ENCODE assay signal across 12 cellular contexts in genomic region chr2:88764850-88765153, GRCh38.
A peak's percentile ranks its signal among the peaks of the same experiment; 100 is the strongest.
DNase-seq lines count a peak whose midpoint lies in the region; ATAC-seq and TF ChIP-seq lines count a peak whose summit lies in the region.
"Had no signal": no experiment of that assay in that cellular context is flagged by ENCODE, and none has a peak within 500 bp of the region (broad histone marks: within the 10 kb centered on the region; RNA-seq: fewer than 3 reads in every experiment).

No MANE protein-coding gene starts in this region.

- no peaks in the 10 kb centered on the region for H3K36me3 Mint-ChIP-seq in neural progenitor cell

- H3F3A ChIP-seq in DOHH2 (ENCODE audit: control insufficient read depth, insufficient read depth) (no peaks in the 10 kb centered on the region), neural progenitor cell (ENCODE audit: low read depth) (no peaks in the 10 kb centered on the region)

- H3K36me3 ChIP-seq in DOHH2 (ENCODE audit: control insufficient read depth, low read length) (no peaks in the 10 kb centered on the region), ectodermal cell (ENCODE audit: control insufficient read depth, insufficient read depth, low read length) (no peaks in the 10 kb centered on the region), neural progenitor cell (no peaks in the 10 kb centered on the region)

- H3K9me3 ChIP-seq in DOHH2 (ENCODE audit: control insufficient read depth, insufficient read depth, low read length): peaks cover 8% of the 10 kb centered on the region; the same call in 1 of the 2 replicates
- H3K9me3 ChIP-seq in ectodermal cell (ENCODE audit: control insufficient read depth, low read length): no peaks in the 10 kb centered on the region
- no peaks in the 10 kb centered on the region for H3K9me3 ChIP-seq in neural progenitor cell (ENCODE audit: low read depth)

- H4K20me1 ChIP-seq in DOHH2 (ENCODE audit: control insufficient read depth, insufficient read depth, low read depth, low read length) (no peaks in the 10 kb centered on the region), neural progenitor cell (ENCODE audit: low read depth) (no peaks in the 10 kb centered on the region)

- H3K27me3 ChIP-seq in DOHH2 (ENCODE audit: control insufficient read depth, low read length): peaks cover 13% of the 10 kb centered on the region
- peaks cover 33% of the 10 kb centered on the region for H3K27me3 ChIP-seq in ectodermal cell (ENCODE audit: control insufficient read depth, insufficient read depth, low read length, poor library complexity, severe bottlenecking)
- H3K27me3 ChIP-seq in neural progenitor cell: peaks cover 46% of the 10 kb centered on the region

- H2AFZ ChIP-seq in neural progenitor cell (replicated peaks): peak overlapping the region; percentile 99

- peaks cover 17% of the 10 kb centered on the region for H3K27me3 Mint-ChIP-seq in neural progenitor cell (ENCODE audit: insufficient read depth, low read depth)

- H3K4me2 ChIP-seq in DOHH2 (ENCODE audit: low read length) (peak overlapping the region; percentile 84; the same call in 1 of the 2 replicates), neural progenitor cell (peak overlapping the region; percentile 94)
- H3K4me2 ChIP-seq: smooth muscle cell had no signal

- H3K9me3 Mint-ChIP-seq in neural progenitor cell: peaks cover 7% of the 10 kb centered on the region
- H3K9me3 Mint-ChIP-seq: activated T-helper 17 cell treated with anti-CD3 and anti-CD28 coated beads, Interleukin-2, amount 50 U/mL, for 72 hours had no signal

- DNase-seq in neural progenitor cell (ENCODE audit: low spot score): no peak
- no peak for DNase-seq in midbrain (lab: John Stamatoyannopoulos, UW)
- DNase-seq: activated CD4-positive, alpha-beta T cell treated with anti-CD3 and anti-CD28 coated beads for 1 hour; NCI-H146 had no signal

- no peaks in the 10 kb centered on the region for H3K4me1 Mint-ChIP-seq in neural progenitor cell
- H3K4me1 Mint-ChIP-seq: activated T-helper 17 cell treated with anti-CD3 and anti-CD28 coated beads, Interleukin-2, amount 50 U/mL, for 72 hours had no signal

- no peak for TF ChIP-seq CTCF in DOHH2 (IDR thresholded peaks at IDR 0.05; ENCODE audit: low read depth, low read length, poor library complexity, severe bottlenecking)
- TF ChIP-seq CTCF in neural progenitor cell (IDR thresholded peaks at IDR 0.05): no peak

- H3K4me3 Mint-ChIP-seq in neural progenitor cell: peak overlapping the region; percentile 46
- H3K4me3 Mint-ChIP-seq: activated T-helper 17 cell treated with anti-CD3 and anti-CD28 coated beads, Interleukin-2, amount 50 U/mL, for 72 hours had no signal

- H3K9ac ChIP-seq in neural progenitor cell: no peak overlapping the region

- no peak overlapping the region; the same call in 1 of the 2 replicates for H3K4me3 ChIP-seq in DOHH2 (ENCODE audit: low read length)
- peak overlapping the region; percentile 48 for H3K4me3 ChIP-seq in ectodermal cell (ENCODE audit: insufficient read depth, low read depth, low read length)
- H3K4me3 ChIP-seq in neural progenitor cell: peak overlapping the region; percentile 53
- H3K4me3 ChIP-seq: smooth muscle cell had no signal

- ATAC-seq in HG02678 (IDR thresholded peaks at IDR 0.05; ENCODE audit: unreplicated experiment) (peak; percentile 12), GM21723 (IDR thresholded peaks at IDR 0.05; ENCODE audit: unreplicated experiment) (no peak), HG03439 (IDR thresholded peaks at IDR 0.05; ENCODE audit: unreplicated experiment) (no peak), HG03280 (IDR thresholded peaks at IDR 0.05; ENCODE audit: unreplicated experiment) (no peak)
- ATAC-seq: activated T-helper 17 cell treated with anti-CD3 and anti-CD28 coated beads, Interleukin-2, amount 50 U/mL, for 72 hours had no signal

- H3K27ac ChIP-seq in DOHH2 (ENCODE audit: low read depth, low read length) (no peak overlapping the region), ectodermal cell (ENCODE audit: insufficient read depth, low read depth, low read length, poor library complexity, severe bottlenecking) (no peak overlapping the region), neural progenitor cell (no peak overlapping the region)

- H3K4me1 ChIP-seq in DOHH2 (ENCODE audit: control insufficient read depth, low read length): peaks cover 12% of the 10 kb centered on the region
- H3K4me1 ChIP-seq in ectodermal cell (ENCODE audit: control insufficient read depth, insufficient read depth, low read length): no peaks in the 10 kb centered on the region
- H3K4me1 ChIP-seq in neural progenitor cell: no peaks in the 10 kb centered on the region

- WGBS in ectodermal cell, 2 experiments: 60 to 66% methylated on average over 22 of the region's 22 CpGs

- no peak overlapping the region for H3K27ac Mint-ChIP-seq in neural progenitor cell
- H3K27ac Mint-ChIP-seq: activated T-helper 17 cell treated with anti-CD3 and anti-CD28 coated beads, Interleukin-2, amount 50 U/mL, for 72 hours had no signal

- no peaks in the 10 kb centered on the region for H3K9me2 ChIP-seq in DOHH2 (replicated peaks; ENCODE audit: control insufficient read depth, low read length)

- H3K79me2 ChIP-seq in DOHH2 (ENCODE audit: control insufficient read depth, low read length) (no peaks in the 10 kb centered on the region), neural progenitor cell (ENCODE audit: low read depth) (no peaks in the 10 kb centered on the region)
